In genomic region chr11:128552783-128553661, GRCh38 we compare ENCODE assay signal across 8 cellular contexts. TPM values are rescaled to one million over a fixed set of nuclear protein-coding genes. Genes with fewer than 3 reads are reported as not detected.
DNase-seq lines count a peak whose midpoint lies in the region; ATAC-seq and TF ChIP-seq lines count a peak whose summit lies in the region.

No MANE protein-coding gene starts in this region.

- H3K9me3 ChIP-seq in adipocyte (ENCODE audit: control insufficient read depth, low read length): no peaks in the 10 kb centered on the region

- H3K27me3 Mint-ChIP-seq in osteocyte (ENCODE audit: unreplicated experiment): no peaks in the 10 kb centered on the region

- no peaks in the 10 kb centered on the region for H3K36me3 ChIP-seq in adipocyte (ENCODE audit: control insufficient read depth, insufficient read depth, low read length, severe bottlenecking)
- no peaks in the 10 kb centered on the region for H3K36me3 ChIP-seq in kidney epithelial cell (ENCODE audit: control insufficient read depth, insufficient read depth, low read length)

- H3K27me3 ChIP-seq in adipocyte (replicated peaks; ENCODE audit: control insufficient read depth, insufficient read depth, low read length) (no peaks in the 10 kb centered on the region), kidney epithelial cell (ENCODE audit: control insufficient read depth, insufficient read depth, low read length) (no peaks in the 10 kb centered on the region)

- no peak overlapping the region for H3K27ac Mint-ChIP-seq in osteocyte (ENCODE audit: unreplicated experiment)

- POLR2A ChIA-PET in GM10248 (lab: Yijun Ruan, JAX): interaction anchor here (0.6 to 1.5 kb wide), 4 partner anchors 26 to 82 kb away, joined by 3 to 5 read pairs (median 3); no protein-coding TSS in a partner anchor

- H3K36me3 Mint-ChIP-seq in osteocyte (ENCODE audit: unreplicated experiment): no peaks in the 10 kb centered on the region

- DNase-seq in GM10248 (ENCODE audit: extremely low spot score) (peak; percentile 80), adipocyte (ENCODE audit: low read depth) (peak; percentile 70), kidney epithelial cell (ENCODE audit: low read depth) (peak; percentile 75), SW480 (ENCODE audit: low spot score) (no peak), osteocyte (ENCODE audit: extremely low spot score, unreplicated experiment) (no peak), mucosa of gallbladder (ENCODE audit: low spot score) (no peak)

- CTCF ChIA-PET in GM10248 (lab: Yijun Ruan, JAX): interaction anchor here (0.7 to 6.6 kb wide), 23 partner anchors 9 to 307 kb away, joined by 3 to 41 read pairs (median 4); no protein-coding TSS in a partner anchor

- ATAC-seq in GM19468 (IDR thresholded peaks at IDR 0.05; ENCODE audit: extremely low read depth, unreplicated experiment): peak; percentile 33
- peak; percentile 32 for ATAC-seq in HG03558 (IDR thresholded peaks at IDR 0.05; ENCODE audit: extremely low read depth, unreplicated experiment)

- no peak overlapping the region for H3K4me3 Mint-ChIP-seq in osteocyte (ENCODE audit: unreplicated experiment)

- H3K4me3 ChIP-seq in adipocyte (ENCODE audit: low read length) (no peak overlapping the region), kidney epithelial cell (ENCODE audit: low read depth, low read length) (no peak overlapping the region)

- TF ChIP-seq CTCF in GM10248 (IDR thresholded peaks at IDR 0.05; ENCODE audit: control extremely low read depth, extremely low read depth, low read depth, missing control alignments) (no peak), kidney epithelial cell (IDR thresholded peaks at IDR 0.05; ENCODE audit: insufficient read depth, low read length, poor library complexity, severe bottlenecking) (no peak), osteocyte (IDR thresholded peaks at IDR 0.05) (no peak)

- peaks cover 25% of the 10 kb centered on the region for H3K4me1 ChIP-seq in adipocyte (ENCODE audit: control insufficient read depth, insufficient read depth, low read length)

- H3K9ac ChIP-seq in adipocyte (ENCODE audit: low read length): no peak overlapping the region

- no peaks in the 10 kb centered on the region for H3K9me3 Mint-ChIP-seq in osteocyte (ENCODE audit: unreplicated experiment)

- peaks cover 23% of the 10 kb centered on the region for H3K4me1 Mint-ChIP-seq in osteocyte (ENCODE audit: unreplicated experiment)

RNA-seq across cellular contexts. Expression of gene ETS1, which starts 34.3 kb away (rescaled TPM):
- total RNA-seq in kidney epithelial cell (224 and 230 TPM in 2 replicates), osteocyte (75.6 and 77.9 TPM in 2 replicates), mucosa of gallbladder (39.4 TPM)

Comparison
In these comparisons a context has a peak if more than half of its experiments do, and no peak if none do; other contexts are left out.
1. DNase-seq: peak in GM10248 (single experiment), adipocyte (single experiment) and kidney epithelial cell (single experiment); none in SW480 (single experiment), osteocyte (single experiment) and mucosa of gallbladder (single experiment).